11 cellular contexts compared by ENCODE assay signal in genomic region chr16:11310634-11310977, GRCh38. TPM values are rescaled to one million over a fixed set of nuclear protein-coding genes. Genes with fewer than 3 reads are reported as not detected.
DNase-seq lines count a peak whose midpoint lies in the region; ATAC-seq and TF ChIP-seq lines count a peak whose summit lies in the region.
"Had no signal": no experiment of that assay in that cellular context is flagged by ENCODE, and none has a peak within 500 bp of the region (broad histone marks: within the 10 kb centered on the region; RNA-seq: fewer than 3 reads in every experiment).

No MANE protein-coding gene starts in this region.

- intact Hi-C loops in OCI-LY7 (cut with micrococcal nuclease; ENCODE audit: unreplicated experiment) = loop anchor here (1.0 to 5.0 kb wide), 2 partner anchors 18 to 312 kb away; no protein-coding TSS in a partner anchor
- intact Hi-C loops in naive thymus-derived CD4-positive, alpha-beta T cell (cut with micrococcal nuclease) = loop anchor here in 1 of 2 donors (2.0 kb wide), 2 partner anchors 14 to 34 kb away; partner anchors contain the start of gene RMI2

- H3K27ac Mint-ChIP-seq in naive thymus-derived CD4-positive, alpha-beta T cell = peak overlapping the region; percentile 67 to 99 (median 92)
- H3K27ac Mint-ChIP-seq: HFFc6 had no signal

- H3K4me1 Mint-ChIP-seq in naive thymus-derived CD4-positive, alpha-beta T cell = peaks cover 5 to 64% (median 35%) of the 10 kb centered on the region in 7 donors

- peak overlapping the region in 7 of 10 donors; percentile 16 to 75 (median 68) for H3K4me3 Mint-ChIP-seq in naive thymus-derived CD4-positive, alpha-beta T cell
- H3K4me3 Mint-ChIP-seq: HFFc6 had no signal

- DNase-seq in OCI-LY7 (ENCODE audit: low spot score) (peak; percentile 46), WERI-Rb-1 (no peak)
- no peak for DNase-seq in naive thymus-derived CD4-positive, alpha-beta T cell
- DNase-seq in activated effector memory CD4-positive, alpha-beta T cell treated with Interleukin-2 at 50 U/mL for 16 hours = no peak
- DNase-seq: HFFc6, PC-3 had no signal

- H2AFZ ChIP-seq in OCI-LY7 (ENCODE audit: low read length) = no peak overlapping the region

- no peaks in the 10 kb centered on the region for H3K9me2 ChIP-seq in OCI-LY7 (ENCODE audit: insufficient read depth, low read length)

- no peaks in the 10 kb centered on the region for H3K79me2 ChIP-seq in OCI-LY7 (ENCODE audit: insufficient read depth, low read depth, low read length)

- peak overlapping the region; percentile 79 for H3K4me2 ChIP-seq in OCI-LY7 (ENCODE audit: low read length)

- peak; percentile 2 for ATAC-seq in GM21723 (IDR thresholded peaks at IDR 0.05; ENCODE audit: unreplicated experiment)
- ATAC-seq in naive thymus-derived CD4-positive, alpha-beta T cell = no peak
- ATAC-seq: pancreas, PC-3 had no signal

- no peaks in the 10 kb centered on the region for H3K9me3 Mint-ChIP-seq in naive thymus-derived CD4-positive, alpha-beta T cell
- H3K9me3 Mint-ChIP-seq: HFFc6 had no signal

- H3K27me3 Mint-ChIP-seq in naive thymus-derived CD4-positive, alpha-beta T cell = no peaks in the 10 kb centered on the region

- H3K36me3 Mint-ChIP-seq in naive thymus-derived CD4-positive, alpha-beta T cell = peaks cover 0 to 8% (median 0%) of the 10 kb centered on the region in 5 donors

- no peaks in the 10 kb centered on the region for H3K27me3 ChIP-seq in naive thymus-derived CD4-positive, alpha-beta T cell (ENCODE audit: control insufficient read depth in 2 of 2, insufficient read depth in 2 of 2, low read length in 2 of 2)
- H3K27me3 ChIP-seq in WERI-Rb-1 (ENCODE audit: insufficient read depth, low read depth, severe bottlenecking) = no peaks in the 10 kb centered on the region
- H3K27me3 ChIP-seq: heart left ventricle, pancreas had no signal

- BruUV-seq in OCI-LY7 (replicated peaks; lab: Mats Ljungman, UMichigan) = no TSS peak

- no peaks in the 10 kb centered on the region; the same call in 1 of the 2 replicates for H3K36me3 ChIP-seq in OCI-LY7 (ENCODE audit: insufficient read depth, low read length)
- H3K36me3 ChIP-seq in naive thymus-derived CD4-positive, alpha-beta T cell (ENCODE audit: control insufficient read depth in 2 of 3, insufficient read depth in 3 of 3, low read length in 3 of 3) = no peaks in the 10 kb centered on the region
- H3K36me3 ChIP-seq in WERI-Rb-1 = no peaks in the 10 kb centered on the region
- H3K36me3 ChIP-seq: heart left ventricle, pancreas had no signal

- H3K4me3 ChIP-seq in OCI-LY7 (ENCODE audit: low read depth, low read length, poor library complexity, severe bottlenecking) (peak overlapping the region; percentile 52), WERI-Rb-1 (ENCODE audit: low read depth, low read length) (no peak overlapping the region)
- peak overlapping the region; percentile 16 for H3K4me3 ChIP-seq in naive thymus-derived CD4-positive, alpha-beta T cell (ENCODE audit: low read length)
- H3K4me3 ChIP-seq: heart left ventricle, pancreas had no signal

- no peaks in the 10 kb centered on the region for H4K20me1 ChIP-seq in OCI-LY7 (ENCODE audit: insufficient read depth, low read length)

- H3K27ac ChIP-seq in OCI-LY7 (ENCODE audit: low read depth, low read length, poor library complexity, severe bottlenecking) (peak overlapping the region; percentile 99), WERI-Rb-1 (no peak overlapping the region)
- H3K27ac ChIP-seq in naive thymus-derived CD4-positive, alpha-beta T cell (ENCODE audit: low read depth, low read length) = no peak overlapping the region
- H3K27ac ChIP-seq: pancreas had no signal

- POLR2A ChIA-PET in OCI-LY7 (lab: Charles Lee) = interaction anchor here (0.7 to 6.8 kb wide), 6 partner anchors 12 to 499 kb away, joined by 3 to 79 read pairs (median 4); no protein-coding TSS in a partner anchor
- POLR2A ChIA-PET in naive thymus-derived CD4-positive, alpha-beta T cell (lab: Charles Lee) = interaction anchor here (0.7 to 2.8 kb wide), 4 partner anchors 18 to 55 kb away, joined by 3 to 14 read pairs (median 4); partner anchors contain the start of gene SOCS1

- H3K9me3 ChIP-seq in OCI-LY7 (ENCODE audit: low read length) = peaks cover 16% of the 10 kb centered on the region
- no peaks in the 10 kb centered on the region for H3K9me3 ChIP-seq in naive thymus-derived CD4-positive, alpha-beta T cell (ENCODE audit: control insufficient read depth in 2 of 3, low read length in 3 of 3)
- no peaks in the 10 kb centered on the region for H3K9me3 ChIP-seq in WERI-Rb-1 (ENCODE audit: severe bottlenecking)
- H3K9me3 ChIP-seq: heart left ventricle, pancreas had no signal

- TF ChIP-seq CTCF in OCI-LY7 (conservative IDR thresholded peaks at IDR 0.05; ENCODE audit: low read length) (no peak), WERI-Rb-1 (IDR thresholded peaks at IDR 0.05; ENCODE audit: low read depth, low read length) (no peak)

- CTCF ChIA-PET in OCI-LY7 (lab: Charles Lee; ENCODE audit: unreplicated experiment) = no interaction called here
- CTCF ChIA-PET in naive thymus-derived CD4-positive, alpha-beta T cell (lab: Charles Lee) = interaction anchor here (1.2 to 2.2 kb wide), 2 partner anchors 13 to 55 kb away, joined by 3 to 10 read pairs; partner anchors contain the start of gene SOCS1

- peaks cover 91% of the 10 kb centered on the region for H3K4me1 ChIP-seq in OCI-LY7 (ENCODE audit: insufficient read depth, low read length, poor library complexity, severe bottlenecking)
- peaks cover 23 to 34% of the 10 kb centered on the region in 2 donors for H3K4me1 ChIP-seq in naive thymus-derived CD4-positive, alpha-beta T cell (ENCODE audit: control insufficient read depth in 2 of 2, insufficient read depth in 2 of 2, low read length in 2 of 2)

RNA-seq across cellular contexts. Expression of gene PRM1, which starts 29.5 kb away (rescaled TPM):
- total RNA-seq in OCI-LY7 (2014; rRNA removed; shearing (Covaris generic)) = not detected in 2 replicates
- not detected in 2 replicates for total RNA-seq in OCI-LY7 (2022)
- total RNA-seq in naive thymus-derived CD4-positive, alpha-beta T cell = not detected
- polyA plus RNA-seq in naive thymus-derived CD4-positive, alpha-beta T cell = not detected
- total RNA-seq: cardiac septum, heart left ventricle, HFFc6, lung microvascular endothelial cell, pancreas, PC-3 had no signal
- polyA plus RNA-seq: heart left ventricle, pancreas had no signal

RNA-seq across cellular contexts. Expression of gene PRM2, which starts 34.3 kb away (rescaled TPM):
- total RNA-seq in OCI-LY7 (2014; rRNA removed; shearing (Covaris generic)) = not detected in 2 replicates
- total RNA-seq in OCI-LY7 (2022) = not detected in 2 replicates
- total RNA-seq in naive thymus-derived CD4-positive, alpha-beta T cell = not detected
- not detected for polyA plus RNA-seq in naive thymus-derived CD4-positive, alpha-beta T cell
- total RNA-seq: cardiac septum, heart left ventricle, HFFc6, lung microvascular endothelial cell, pancreas, PC-3 had no signal
- polyA plus RNA-seq: heart left ventricle, pancreas had no signal

RNA-seq across cellular contexts. Expression of gene RMI2, which starts 34.7 kb away (rescaled TPM):
- 60.4 and 84.5 TPM in 2 replicates for total RNA-seq in OCI-LY7 (2014; rRNA removed; shearing (Covaris generic))
- total RNA-seq in OCI-LY7 (2022) = 126 and 157 TPM in 2 replicates
- 10 to 100 TPM in 1 of 5 experiments, 1 to 10 TPM in 4; 1.8 to 57.0 (median 3.3) TPM for total RNA-seq in naive thymus-derived CD4-positive, alpha-beta T cell
- 10 to 100 TPM in 1 of 2 donors, 1 to 10 TPM in 1; 7.1 to 13.3 TPM for polyA plus RNA-seq in naive thymus-derived CD4-positive, alpha-beta T cell

RNA-seq across cellular contexts. Expression of gene PRM3, which starts 37.2 kb away (rescaled TPM):
- total RNA-seq in OCI-LY7 (2014; rRNA removed; shearing (Covaris generic)) = not detected in 2 replicates
- total RNA-seq in OCI-LY7 (2022) = not detected in 2 replicates
- not detected for total RNA-seq in naive thymus-derived CD4-positive, alpha-beta T cell
- polyA plus RNA-seq in naive thymus-derived CD4-positive, alpha-beta T cell = not detected
- total RNA-seq: cardiac septum, heart left ventricle, HFFc6, lung microvascular endothelial cell, pancreas, PC-3 had no signal
- polyA plus RNA-seq: heart left ventricle, pancreas had no signal

RNA-seq across cellular contexts. Expression of gene TNP2, which starts 41.5 kb away (rescaled TPM):
- total RNA-seq in OCI-LY7 (2014; rRNA removed; shearing (Covaris generic)) = not detected in 2 replicates
- total RNA-seq in OCI-LY7 (2022) = not detected in 2 replicates
- not detected for total RNA-seq in naive thymus-derived CD4-positive, alpha-beta T cell
- not detected for polyA plus RNA-seq in naive thymus-derived CD4-positive, alpha-beta T cell
- total RNA-seq: cardiac septum, heart left ventricle, HFFc6, lung microvascular endothelial cell, pancreas, PC-3 had no signal
- polyA plus RNA-seq: heart left ventricle, pancreas had no signal
